ENCODE assay signal across 20 cellular contexts in genomic region chr1:193473932-193474331, GRCh38.
DNase-seq lines count a peak whose midpoint lies in the region; ATAC-seq, FAIRE-seq and TF ChIP-seq lines count a peak whose summit lies in the region.
"Had no signal": no experiment of that assay in that cellular context is flagged by ENCODE, and none has a peak within 500 bp of the region (broad histone marks: within the 10 kb centered on the region; RNA-seq: fewer than 3 reads in every experiment).

No MANE protein-coding gene starts in this region.

- H3K79me1 ChIP-seq in neuronal stem cell (ENCODE audit: low read depth, low read length) = no peaks in the 10 kb centered on the region

- ATAC-seq in HepG2 (no peak), gastrocnemius medialis (no peak)

- FAIRE-seq in HepG2 (lab: Jason Lieb, UNC) = no peak
- FAIRE-seq: GM12891, GM19239 had no signal

- 89% methylated on average over 4 of the region's 4 CpGs for WGBS in liver
- 1% methylated on average over 4 of the region's 4 CpGs for WGBS in HepG2 (ENCODE audit: low lambda C conversion rate)
- no CpG with 5 or more reads among the region's 4 CpGs for WGBS in neuronal stem cell (ENCODE audit: extremely low coverage in 2 of 2, insufficient read length in 2 of 2, insufficient replicate concordance in 1 of 2), 2 donors

- peak overlapping the region; percentile 12 to 21 (median 16) for H3K4me3 ChIP-seq in liver (ENCODE audit: low read depth in 1 of 3, low read length in 3 of 3)
- no peak overlapping the region for H3K4me3 ChIP-seq in HepG2 (replicated peaks in 1 of 3; ENCODE audit: insufficient read depth in 1 of 3, low read depth in 2 of 3, low read length in 3 of 3)
- H3K4me3 ChIP-seq in neuronal stem cell (ENCODE audit: low read length in 2 of 2) = no peak overlapping the region
- H3K4me3 ChIP-seq in gastrocnemius medialis = no peak overlapping the region
- H3K4me3 ChIP-seq: BLaER1, GM23248, HAP-1 had no signal

- TF ChIP-seq RAD21 in liver (IDR thresholded peaks at IDR 0.05) = no peak
- no peak for TF ChIP-seq RAD21 in HepG2 (CRISPR knock-in tag; IDR thresholded peaks at IDR 0.05)

- no peak overlapping the region for H4K91ac ChIP-seq in neuronal stem cell (ENCODE audit: low read depth, low read length, poor library complexity)

- H3K4me2 ChIP-seq in HepG2 (ENCODE audit: low read depth, low read length) (no peak overlapping the region), neuronal stem cell (ENCODE audit: insufficient read depth, low read length, poor library complexity, severe bottlenecking) (no peak overlapping the region)
- H3K4me2 ChIP-seq: BLaER1 had no signal

- H3K27ac Mint-ChIP-seq in activated T-helper 2 cell treated with anti-CD3 and anti-CD28 coated beads, Interferon-gamma antibody, Interleukin-2, Interleukin-4, amounts not matched to agents 10 μg/mL and 5 μg/mL and 100 μg/mL, durations not matched to agents 14 hours and 24 hours and 36 hours = no peak overlapping the region
- H3K27ac Mint-ChIP-seq: CD14-positive monocyte had no signal

- no peak overlapping the region for H2BK5ac ChIP-seq in neuronal stem cell (ENCODE audit: low read length)

- in situ Hi-C loops in HepG2 (cut with HindIII; ENCODE audit: extremely low pct_ligation_motif_present, low pct_unique_long_range_greater_than_20kb) = no loop called here
- in situ Hi-C loops in gastrocnemius medialis (cut with MboI; ENCODE audit: low sequenced_read_pairs in 4 of 4) = no loop called here

- TF ChIP-seq POLR2A in HepG2 (IDR thresholded peaks at IDR 0.05; ENCODE audit: insufficient read depth in 1 of 2, low read depth in 2 of 2, low read length in 2 of 2) = no peak
- TF ChIP-seq POLR2A in gastrocnemius medialis (IDR thresholded peaks at IDR 0.05) = no peak

- no peak overlapping the region for H2BK15ac ChIP-seq in neuronal stem cell (ENCODE audit: low read length)

- no peak overlapping the region for H2AK5ac ChIP-seq in neuronal stem cell (ENCODE audit: low read depth, low read length)

- intact Hi-C loops in HepG2 (cut with micrococcal nuclease; ENCODE audit: unreplicated experiment) (no loop called here), gastrocnemius medialis (cut with DNase I; ENCODE audit: low total_unique reads) (no loop called here)
- intact Hi-C loops in activated T-helper 2 cell treated with anti-CD3 and anti-CD28 coated beads, Interferon-gamma antibody, Interleukin-2, Interleukin-4, amounts not matched to agents 10 μg/mL and 5 μg/mL and 100 μg/mL, durations not matched to agents 14 hours and 24 hours and 36 hours (cut with micrococcal nuclease) = no loop called here

- peaks cover 0 to 11% (median 4%) of the 10 kb centered on the region in 4 donors for H3K4me1 ChIP-seq in liver (ENCODE audit: control insufficient read depth in 4 of 4, insufficient read depth in 4 of 4, low read length in 3 of 4)
- peaks cover 10% of the 10 kb centered on the region for H3K4me1 ChIP-seq in HepG2 (ENCODE audit: insufficient read depth, low read length)
- H3K4me1 ChIP-seq in neuronal stem cell (ENCODE audit: control insufficient read depth in 2 of 2, insufficient read depth in 1 of 2, low read depth in 1 of 2, low read length in 2 of 2) = no peaks in the 10 kb centered on the region
- H3K4me1 ChIP-seq in gastrocnemius medialis = no peaks in the 10 kb centered on the region

- peaks cover 47% of the 10 kb centered on the region for H3K36me3 Mint-ChIP-seq in activated T-helper 2 cell treated with anti-CD3 and anti-CD28 coated beads, Interferon-gamma antibody, Interleukin-2, Interleukin-4, amounts not matched to agents 10 μg/mL and 5 μg/mL and 100 μg/mL, durations not matched to agents 14 hours and 24 hours and 36 hours (ENCODE audit: low read depth)
- H3K36me3 Mint-ChIP-seq: CD14-positive monocyte had no signal

- no peak overlapping the region for H3K9ac ChIP-seq in liver (ENCODE audit: low read depth in 1 of 2, low read length in 2 of 2)
- no peak overlapping the region for H3K9ac ChIP-seq in HepG2 (ENCODE audit: insufficient read depth, low read depth, low read length)
- H3K9ac ChIP-seq in neuronal stem cell (ENCODE audit: low read depth, low read length, poor library complexity) = no peak overlapping the region
- H3K9ac ChIP-seq: BLaER1, GM23248 had no signal

- H3K14ac ChIP-seq in neuronal stem cell (ENCODE audit: low read length) = no peak overlapping the region

- no peak for TF ChIP-seq CTCF in liver (IDR thresholded peaks at IDR 0.05; ENCODE audit: low read depth, low read length, missing input control)
- TF ChIP-seq CTCF in HepG2 (CRISPR knock-in tag; IDR thresholded peaks at IDR 0.05) = no peak
- no peak for TF ChIP-seq CTCF in gastrocnemius medialis (IDR thresholded peaks at IDR 0.05 in 4 of 5, conservative IDR thresholded peaks at IDR 0.05 in 1 of 5)

- no peak for DNase-seq in HepG2 (ENCODE audit: low spot score)
- peak; percentile 58 for DNase-seq in RPMI8226
- no peak for DNase-seq in neuronal stem cell (ENCODE audit: low spot score)
- no peak for DNase-seq in gastrocnemius medialis
- DNase-seq in activated T-helper 2 cell treated with anti-CD3 and anti-CD28 coated beads, Interferon-gamma antibody, Interleukin-2, Interleukin-4, amounts not matched to agents 10 μg/mL and 5 μg/mL and 100 μg/mL, durations not matched to agents 14 hours and 24 hours and 36 hours (ENCODE audit: low spot score) = no peak
- no peak for DNase-seq in NAMALWA (ENCODE audit: low spot score)
- DNase-seq: 8988T; CD8-positive, alpha-beta memory T cell; COR-L47; DMS 273 treated with DMSO at 0.1 percent for 48 hours; DMS53; DND-41; EL; GM23248 had no signal

- TF ChIP-seq EP300 in HepG2 (IDR thresholded peaks at IDR 0.05; ENCODE audit: low read depth in 2 of 2, low read length in 2 of 2) = no peak
- TF ChIP-seq EP300 in HepG2 (CRISPR knock-in tag; IDR thresholded peaks at IDR 0.05; ENCODE audit: borderline replicate concordance) = no peak

- no peaks in the 10 kb centered on the region for H4K20me1 ChIP-seq in HepG2 (ENCODE audit: insufficient read depth, low read length)
- H4K20me1 ChIP-seq: BLaER1 had no signal

- H3K36me3 ChIP-seq in liver (ENCODE audit: control insufficient read depth in 4 of 4, insufficient read depth in 3 of 4, low read depth in 1 of 4, low read length in 3 of 4) (no peaks in the 10 kb centered on the region), HepG2 (replicated peaks in 1 of 2; ENCODE audit: control insufficient read depth in 1 of 2, insufficient read depth in 2 of 2, low read length in 2 of 2) (no peaks in the 10 kb centered on the region), neuronal stem cell (replicated peaks in 1 of 2; ENCODE audit: control insufficient read depth in 2 of 2, insufficient read depth in 2 of 2, low read length in 2 of 2) (no peaks in the 10 kb centered on the region), gastrocnemius medialis (no peaks in the 10 kb centered on the region)
- H3K36me3 ChIP-seq: BLaER1, HAP-1 had no signal

- H4K8ac ChIP-seq in neuronal stem cell (ENCODE audit: low read depth, low read length) = no peak overlapping the region

- no peak overlapping the region for H3K4me3 Mint-ChIP-seq in activated T-helper 2 cell treated with anti-CD3 and anti-CD28 coated beads, Interferon-gamma antibody, Interleukin-2, Interleukin-4, amounts not matched to agents 10 μg/mL and 5 μg/mL and 100 μg/mL, durations not matched to agents 14 hours and 24 hours and 36 hours (ENCODE audit: low read depth)
- H3K4me3 Mint-ChIP-seq: CD14-positive monocyte had no signal

- H3K79me2 ChIP-seq in HepG2 (ENCODE audit: insufficient read depth, low read length) = no peaks in the 10 kb centered on the region

- no peaks in the 10 kb centered on the region for H3K27me3 Mint-ChIP-seq in activated T-helper 2 cell treated with anti-CD3 and anti-CD28 coated beads, Interferon-gamma antibody, Interleukin-2, Interleukin-4, amounts not matched to agents 10 μg/mL and 5 μg/mL and 100 μg/mL, durations not matched to agents 14 hours and 24 hours and 36 hours (ENCODE audit: low read depth)

- H3K4me1 Mint-ChIP-seq in activated T-helper 2 cell treated with anti-CD3 and anti-CD28 coated beads, Interferon-gamma antibody, Interleukin-2, Interleukin-4, amounts not matched to agents 10 μg/mL and 5 μg/mL and 100 μg/mL, durations not matched to agents 14 hours and 24 hours and 36 hours (ENCODE audit: low read depth) = peaks cover 35% of the 10 kb centered on the region
- H3K4me1 Mint-ChIP-seq: CD14-positive monocyte had no signal

- H3K4ac ChIP-seq in neuronal stem cell (ENCODE audit: low read length) = no peak overlapping the region

- H2BK120ac ChIP-seq in neuronal stem cell (ENCODE audit: low read depth, low read length) = no peak overlapping the region

- no peak overlapping the region for H3K23ac ChIP-seq in neuronal stem cell (ENCODE audit: low read depth, low read length, poor library complexity)

- no peak overlapping the region for H3K18ac ChIP-seq in neuronal stem cell (ENCODE audit: low read length)

- H2BK12ac ChIP-seq in neuronal stem cell (ENCODE audit: low read length) = no peak overlapping the region

- peaks cover 41% of the 10 kb centered on the region for H3K9me3 Mint-ChIP-seq in activated T-helper 2 cell treated with anti-CD3 and anti-CD28 coated beads, Interferon-gamma antibody, Interleukin-2, Interleukin-4, amounts not matched to agents 10 μg/mL and 5 μg/mL and 100 μg/mL, durations not matched to agents 14 hours and 24 hours and 36 hours

- H2AFZ ChIP-seq in HepG2 (ENCODE audit: low read length) (no peak overlapping the region), neuronal stem cell (ENCODE audit: low read length) (peak overlapping the region; percentile 56)
- H2AFZ ChIP-seq: GM23248 had no signal

- no TSS peak for BruUV-seq in HepG2 (replicated peaks; lab: Mats Ljungman, UMichigan)

- POLR2A ChIA-PET in HepG2 (lab: Yijun Ruan, JAX) = no interaction called here

- H3K27ac ChIP-seq in liver (ENCODE audit: low read depth in 1 of 2, low read length in 2 of 2) (no peak overlapping the region), HepG2 (ENCODE audit: extremely low read length, insufficient read depth, low read length) (no peak overlapping the region), neuronal stem cell (replicated peaks; ENCODE audit: low read length) (no peak overlapping the region), gastrocnemius medialis (no peak overlapping the region)
- H3K27ac ChIP-seq: BLaER1, GM23248 had no signal

- H3K9me3 ChIP-seq in liver (ENCODE audit: control insufficient read depth in 4 of 4, low read length in 3 of 4) (no peaks in the 10 kb centered on the region), HepG2 (ENCODE audit: low read length) (0 out of 2 replicates have a peak, but pooled peaks cover 10% of the 10 kb centered on the region), neuronal stem cell (replicated peaks in 1 of 2; ENCODE audit: control insufficient read depth in 2 of 2, insufficient read depth in 1 of 2, low read depth in 1 of 2, low read length in 2 of 2) (no peaks in the 10 kb centered on the region), gastrocnemius medialis (no peaks in the 10 kb centered on the region)
- H3K9me3 ChIP-seq: BLaER1, HAP-1 had no signal

- no peaks in the 10 kb centered on the region for H3K27me3 ChIP-seq in liver (ENCODE audit: control insufficient read depth in 4 of 4, insufficient read depth in 4 of 4, low read length in 3 of 4)
- no peaks in the 10 kb centered on the region for H3K27me3 ChIP-seq in HepG2 (ENCODE audit: control insufficient read depth in 1 of 2, insufficient read depth in 2 of 2, low read length in 2 of 2)
- H3K27me3 ChIP-seq in neuronal stem cell (ENCODE audit: control insufficient read depth in 3 of 3, insufficient read depth in 3 of 3, low read depth in 1 of 3, low read length in 3 of 3) = no peaks in the 10 kb centered on the region
- peaks cover 0 to under 1% (median 0%) of the 10 kb centered on the region in 3 donors for H3K27me3 ChIP-seq in gastrocnemius medialis
- H3K27me3 ChIP-seq: BLaER1 had no signal

- CTCF ChIA-PET in HepG2 (lab: Yijun Ruan, JAX; ENCODE audit: low intra/inter-chr PET ratio, low total read pairs) = no interaction called here

Comparison
In these comparisons a context has a peak if more than half of its experiments do, and no peak if none do; other contexts are left out.
1. H3K4me3 ChIP-seq: peak in liver (3 of 3); none in HepG2 (0 of 3), neuronal stem cell (0 of 2) and gastrocnemius medialis (0 of 4).